In the genomic region with DNA sequence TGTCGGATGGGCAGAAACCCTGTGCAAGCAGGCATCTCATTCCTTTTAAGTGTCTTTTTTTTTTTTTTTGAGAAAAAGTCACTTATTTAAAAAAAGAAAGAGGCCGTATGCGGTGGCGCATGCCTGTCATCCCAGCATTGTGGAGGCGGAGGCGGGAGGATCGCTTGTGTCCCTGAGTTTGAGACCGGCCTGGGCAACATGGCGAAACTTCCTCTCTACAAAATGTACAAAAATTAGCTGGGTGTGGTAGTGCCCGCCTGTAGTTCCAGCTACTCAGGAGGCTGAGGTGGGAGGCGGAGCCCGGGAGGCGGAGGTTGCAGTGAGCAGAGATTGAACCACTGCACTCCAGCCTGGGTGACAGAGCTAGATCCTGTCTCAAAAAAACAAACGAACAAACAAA, we compare ENCODE assay signal across 8 cellular contexts. TPM values are rescaled to one million over a fixed set of nuclear protein-coding genes. Genes with fewer than 3 reads are reported as not detected.
DNase-seq lines count a peak whose midpoint lies in the region; ATAC-seq and TF ChIP-seq lines count a peak whose summit lies in the region.

No MANE protein-coding gene starts in this region.

- H3K27ac Mint-ChIP-seq in CD4-positive, alpha-beta T cell = no peak overlapping the region
- no peak overlapping the region for H3K27ac Mint-ChIP-seq in neural crest cell (ENCODE audit: unreplicated experiment)

- no peak for DNase-seq in CD4-positive, alpha-beta T cell
- DNase-seq in LNCaP clone FGC (ENCODE audit: low read depth) (no peak), neural crest cell (ENCODE audit: low read depth, low spot score) (no peak), NCI-H526 (lab: John Stamatoyannopoulos, UW) (no peak), HEK293T (ENCODE audit: extremely low spot score) (no peak)
- no peak for DNase-seq in effector memory CD4-positive, alpha-beta T cell

- POLR2A ChIA-PET in CD4-positive, alpha-beta T cell (lab: Charles Lee) = interaction anchor here (1.7 kb wide), 1 partner anchor 140 kb away, joined by 5 read pairs; no protein-coding TSS in a partner anchor
- POLR2A ChIA-PET in HEK293T (lab: Yijun Ruan, JAX) = interaction anchor here (0.6 to 1.4 kb wide), 3 partner anchors 138 to 461 kb away, joined by 3 to 5 read pairs (median 5); a partner anchor contains a TSS

- H3K9me3 Mint-ChIP-seq in CD4-positive, alpha-beta T cell = no peaks in the 10 kb centered on the region
- H3K9me3 Mint-ChIP-seq in neural crest cell = no peaks in the 10 kb centered on the region

- no peaks in the 10 kb centered on the region for H3K36me3 ChIP-seq in effector memory CD4-positive, alpha-beta T cell (ENCODE audit: control insufficient read depth, insufficient read depth, low read length)

- H3K9me3 ChIP-seq in CD4-positive, alpha-beta T cell (ENCODE audit: control insufficient read depth, low read length) = no peaks in the 10 kb centered on the region
- H3K9me3 ChIP-seq in effector memory CD4-positive, alpha-beta T cell (ENCODE audit: control insufficient read depth, low read length) = no peaks in the 10 kb centered on the region

- 0 out of 2 replicates have a peak overlapping the region, but pooled peaks have one; percentile 10 for H3K4me3 ChIP-seq in LNCaP clone FGC (ENCODE audit: low read depth, low read length)
- H3K4me3 ChIP-seq in effector memory CD4-positive, alpha-beta T cell (ENCODE audit: insufficient read depth, low read depth, low read length, poor library complexity, severe bottlenecking) = peak overlapping the region; percentile 82

- H3K27me3 Mint-ChIP-seq in CD4-positive, alpha-beta T cell = peaks cover 25% of the 10 kb centered on the region
- peaks cover 35% of the 10 kb centered on the region for H3K27me3 Mint-ChIP-seq in neural crest cell (ENCODE audit: low read depth)

- intact Hi-C loops in CD4-positive, alpha-beta T cell (cut with DNase I, micrococcal nuclease) = loop anchor here in 1 of 2 experiments (5.0 kb wide), 1 partner anchor 138 kb away; a partner anchor contains a TSS

- H3K4me1 ChIP-seq in effector memory CD4-positive, alpha-beta T cell (ENCODE audit: control insufficient read depth, insufficient read depth, low read length, poor library complexity, severe bottlenecking) = peaks cover 15% of the 10 kb centered on the region

- peak overlapping the region; percentile 100 for H3K4me3 Mint-ChIP-seq in CD4-positive, alpha-beta T cell
- H3K4me3 Mint-ChIP-seq in neural crest cell = peak overlapping the region; percentile 93

- ATAC-seq in CD4-positive, alpha-beta T cell (ENCODE audit: poor library complexity) = no peak
- ATAC-seq in HG03378 (IDR thresholded peaks at IDR 0.05; ENCODE audit: unreplicated experiment) (no peak), GM19035 (IDR thresholded peaks at IDR 0.05; ENCODE audit: unreplicated experiment) (no peak)

- no peak for TF ChIP-seq CTCF in CD4-positive, alpha-beta T cell (IDR thresholded peaks at IDR 0.05)
- TF ChIP-seq CTCF in LNCaP clone FGC (IDR thresholded peaks at IDR 0.05; ENCODE audit: control insufficient read depth, extremely low read depth, insufficient read depth) = no peak
- TF ChIP-seq CTCF in neural crest cell (conservative IDR thresholded peaks at IDR 0.05) = no peak

- CTCF ChIA-PET in CD4-positive, alpha-beta T cell (lab: Charles Lee) = no interaction called here
- CTCF ChIA-PET in HEK293T (lab: Yijun Ruan, JAX) = interaction anchor here (0.7 kb wide), 2 partner anchors 169 to 452 kb away, joined by 3 to 5 read pairs; no protein-coding TSS in a partner anchor

- H3K36me3 Mint-ChIP-seq in CD4-positive, alpha-beta T cell (ENCODE audit: low read depth) = peaks cover 10% of the 10 kb centered on the region
- no peaks in the 10 kb centered on the region for H3K36me3 Mint-ChIP-seq in neural crest cell (ENCODE audit: low read depth)

- peaks cover 36% of the 10 kb centered on the region for H3K4me1 Mint-ChIP-seq in CD4-positive, alpha-beta T cell (ENCODE audit: low read depth)
- peaks cover 33% of the 10 kb centered on the region for H3K4me1 Mint-ChIP-seq in neural crest cell

- H3K27ac ChIP-seq in CD4-positive, alpha-beta T cell (ENCODE audit: low read depth, low read length) = no peak overlapping the region
- no peak overlapping the region for H3K27ac ChIP-seq in effector memory CD4-positive, alpha-beta T cell (ENCODE audit: insufficient read depth, low read length, poor library complexity, severe bottlenecking)

- H3K27me3 ChIP-seq in CD4-positive, alpha-beta T cell (ENCODE audit: control insufficient read depth, insufficient read depth, low read length) = peaks cover 16% of the 10 kb centered on the region
- H3K27me3 ChIP-seq in effector memory CD4-positive, alpha-beta T cell (replicated peaks; ENCODE audit: control insufficient read depth, insufficient read depth, low read length, poor library complexity, severe bottlenecking) = peaks cover 7% of the 10 kb centered on the region

TF ChIP-seq in HEK293T, 16 proteins besides CTCF, POLR2A, EP300 and RAD21:
- TF ChIP-seq ELF4 (IDR thresholded peaks at IDR 0.05) (no peak), SUZ12 (IDR thresholded peaks at IDR 0.05) (no peak), FOXK2 (IDR thresholded peaks at IDR 0.05) (no peak), ARNT (IDR thresholded peaks at IDR 0.05) (no peak), TARDBP (IDR thresholded peaks at IDR 0.05) (no peak), BHLHE40 (IDR thresholded peaks at IDR 0.05; ENCODE audit: borderline replicate concordance) (no peak), FOXM1 (IDR thresholded peaks at IDR 0.05; ENCODE audit: borderline replicate concordance) (no peak), L3MBTL2 (conservative IDR thresholded peaks at IDR 0.05) (no peak), CTBP1 (IDR thresholded peaks at IDR 0.05; ENCODE audit: borderline replicate concordance) (no peak), LEF1 (IDR thresholded peaks at IDR 0.05; ENCODE audit: borderline replicate concordance) (no peak), ZNF384 (IDR thresholded peaks at IDR 0.05) (no peak), HDGF (IDR thresholded peaks at IDR 0.05; ENCODE audit: borderline replicate concordance) (no peak), FOXA1 (IDR thresholded peaks at IDR 0.05) (no peak), NFRKB (IDR thresholded peaks at IDR 0.05) (no peak)
- TF ChIP-seq, protein P1, sequence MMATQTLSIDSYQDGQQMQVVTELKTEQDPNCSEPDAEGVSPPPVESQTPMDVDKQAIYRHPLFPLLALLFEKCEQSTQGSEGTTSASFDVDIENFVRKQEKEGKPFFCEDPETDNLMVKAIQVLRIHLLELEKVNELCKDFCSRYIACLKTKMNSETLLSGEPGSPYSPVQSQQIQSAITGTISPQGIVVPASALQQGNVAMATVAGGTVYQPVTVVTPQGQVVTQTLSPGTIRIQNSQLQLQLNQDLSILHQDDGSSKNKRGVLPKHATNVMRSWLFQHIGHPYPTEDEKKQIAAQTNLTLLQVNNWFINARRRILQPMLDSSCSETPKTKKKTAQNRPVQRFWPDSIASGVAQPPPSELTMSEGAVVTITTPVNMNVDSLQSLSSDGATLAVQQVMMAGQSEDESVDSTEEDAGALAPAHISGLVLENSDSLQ (IDR thresholded peaks at IDR 0.05) = no peak

RNA-seq across cellular contexts. Expression of a gene that starts 1.7 kb away (rescaled TPM):
- 1 to 10 TPM; 6.3 to 7.4 TPM for total RNA-seq in CD4-positive, alpha-beta T cell
- 11.8 and 12.4 TPM in 2 replicates for total RNA-seq in neural crest cell
